In genomic region chr2:135975702-135976101, GRCh38 we compare ENCODE assay signal across 20 cellular contexts. TPM values are rescaled to one million over a fixed set of nuclear protein-coding genes. Genes with fewer than 3 reads are reported as not detected.
A peak's percentile ranks its signal among the peaks of the same experiment; 100 is the strongest.
DNase-seq lines count a peak whose midpoint lies in the region; ATAC-seq, FAIRE-seq and TF ChIP-seq lines count a peak whose summit lies in the region.
"Had no signal": no experiment of that assay in that cellular context is flagged by ENCODE, and none has a peak within 500 bp of the region (broad histone marks: within the 10 kb centered on the region; RNA-seq: fewer than 3 reads in every experiment).

No MANE protein-coding gene starts in this region.

- H3K4me2 ChIP-seq in OCI-LY7 (ENCODE audit: low read length), result peak overlapping the region; percentile 63
- H3K4me2 ChIP-seq: KMS-11 had no signal

- intact Hi-C loops in OCI-LY7 (cut with micrococcal nuclease; ENCODE audit: unreplicated experiment), result no loop called here

- H3K27me3 Mint-ChIP-seq in activated naive CD4-positive, alpha-beta T cell treated with anti-CD3 and anti-CD28 coated beads, Interleukin-2, amount 10 ng/mL, durations not matched to agents 7 days and 5 days, result no peaks in the 10 kb centered on the region
- no peaks in the 10 kb centered on the region for H3K27me3 Mint-ChIP-seq in endothelial cell (ENCODE audit: unreplicated experiment)
- H3K27me3 Mint-ChIP-seq: CD4-positive, alpha-beta memory T cell; IgD-negative memory B cell had no signal

- peaks cover 93% of the 10 kb centered on the region for H3K36me3 ChIP-seq in OCI-LY7 (ENCODE audit: insufficient read depth, low read length)

- no peak for ATAC-seq in activated naive CD4-positive, alpha-beta T cell treated with anti-CD3 and anti-CD28 coated beads, Interleukin-2, amount 50 U/mL, for 72 hours
- ATAC-seq in GM21360 (IDR thresholded peaks at IDR 0.05; ENCODE audit: unreplicated experiment) (no peak), GM21515 (IDR thresholded peaks at IDR 0.05; ENCODE audit: unreplicated experiment) (no peak), HG03432 (IDR thresholded peaks at IDR 0.05; ENCODE audit: unreplicated experiment) (no peak)

- H3K4me3 Mint-ChIP-seq in activated naive CD4-positive, alpha-beta T cell treated with anti-CD3 and anti-CD28 coated beads, Interleukin-2, amount 10 ng/mL, durations not matched to agents 7 days and 5 days, result no peak overlapping the region
- H3K4me3 Mint-ChIP-seq in endothelial cell (ENCODE audit: unreplicated experiment), result no peak overlapping the region

- H3K27ac ChIP-seq in OCI-LY7 (ENCODE audit: low read depth, low read length, poor library complexity, severe bottlenecking), result peak overlapping the region; percentile 71
- H3K27ac ChIP-seq: KMS-11 had no signal

- H3K4me1 Mint-ChIP-seq in activated naive CD4-positive, alpha-beta T cell treated with anti-CD3 and anti-CD28 coated beads, Interleukin-2, amount 10 ng/mL, durations not matched to agents 7 days and 5 days, result peaks cover 68% of the 10 kb centered on the region
- peaks cover 13% of the 10 kb centered on the region for H3K4me1 Mint-ChIP-seq in endothelial cell (ENCODE audit: unreplicated experiment)

- H3K9me2 ChIP-seq in OCI-LY7 (ENCODE audit: insufficient read depth, low read length), result no peaks in the 10 kb centered on the region

- no peak for DNase-seq in activated naive CD4-positive, alpha-beta T cell treated with anti-CD3 and anti-CD28 coated beads, Interleukin-2, amount 10 ng/mL, durations not matched to agents 7 days and 5 days
- DNase-seq in activated naive CD4-positive, alpha-beta T cell treated with anti-CD3 and anti-CD28 coated beads, Interleukin-2, amount 50 U/mL, for 72 hours (ENCODE audit: low spot score in 2 of 2), result no peak
- DNase-seq in OCI-LY7 (ENCODE audit: low spot score) (no peak), endothelial cell (ENCODE audit: low spot score) (no peak)
- DNase-seq: ACHN; C1 segment of cervical spinal cord; CD4-positive, alpha-beta memory T cell; COR-L47; DMS153; DMS79 treated with DMSO at 0.1 percent for 48 hours; GF-D8 had no signal

- H3K27ac Mint-ChIP-seq in activated naive CD4-positive, alpha-beta T cell treated with anti-CD3 and anti-CD28 coated beads, Interleukin-2, amount 10 ng/mL, durations not matched to agents 7 days and 5 days, result peak overlapping the region; percentile 74
- peak overlapping the region in 1 of 2 donors; percentile 73 for H3K27ac Mint-ChIP-seq in activated naive CD4-positive, alpha-beta T cell treated with anti-CD3 and anti-CD28 coated beads, Interleukin-2, amount 50 U/mL, for 72 hours
- H3K27ac Mint-ChIP-seq in endothelial cell (ENCODE audit: unreplicated experiment), result peak overlapping the region; percentile 54

- TF ChIP-seq CTCF in OCI-LY7 (conservative IDR thresholded peaks at IDR 0.05; ENCODE audit: low read length) (no peak), endothelial cell (IDR thresholded peaks at IDR 0.05; ENCODE audit: unreplicated experiment) (no peak)

- peaks cover 81% of the 10 kb centered on the region for H3K36me3 Mint-ChIP-seq in activated naive CD4-positive, alpha-beta T cell treated with anti-CD3 and anti-CD28 coated beads, Interleukin-2, amount 10 ng/mL, durations not matched to agents 7 days and 5 days
- peaks cover 55 to 84% of the 10 kb centered on the region in 2 donors for H3K36me3 Mint-ChIP-seq in activated naive CD4-positive, alpha-beta T cell treated with anti-CD3 and anti-CD28 coated beads, Interleukin-2, amount 50 U/mL, for 72 hours
- H3K36me3 Mint-ChIP-seq in endothelial cell (ENCODE audit: low read depth, unreplicated experiment), result peaks cover 39% of the 10 kb centered on the region

- CTCF ChIA-PET in activated naive CD4-positive, alpha-beta T cell treated with anti-CD3 and anti-CD28 coated beads, Interleukin-2, amount 10 ng/mL, durations not matched to agents 7 days and 5 days (lab: Charles Lee), result interaction anchor here (0.9 kb wide), 1 partner anchor 62 kb away, joined by 3 read pairs; no protein-coding TSS in a partner anchor
- CTCF ChIA-PET in OCI-LY7 (lab: Charles Lee; ENCODE audit: unreplicated experiment), result no interaction called here

- FAIRE-seq in G401.6 (lab: Jason Lieb, UNC), result peak; percentile 3
- FAIRE-seq: D721Med, H1 had no signal

- peaks cover 6% of the 10 kb centered on the region for H3K9me3 Mint-ChIP-seq in activated naive CD4-positive, alpha-beta T cell treated with anti-CD3 and anti-CD28 coated beads, Interleukin-2, amount 10 ng/mL, durations not matched to agents 7 days and 5 days
- H3K9me3 Mint-ChIP-seq in activated naive CD4-positive, alpha-beta T cell treated with anti-CD3 and anti-CD28 coated beads, Interleukin-2, amount 50 U/mL, for 72 hours, result peaks cover 0 to 8% of the 10 kb centered on the region in 2 donors
- no peaks in the 10 kb centered on the region for H3K9me3 Mint-ChIP-seq in endothelial cell (ENCODE audit: unreplicated experiment)
- H3K9me3 Mint-ChIP-seq: CD4-positive, alpha-beta memory T cell; IgD-negative memory B cell had no signal

- peaks cover 11% of the 10 kb centered on the region; the same call in 1 of the 2 replicates for H3K9me3 ChIP-seq in OCI-LY7 (ENCODE audit: low read length)
- H3K9me3 ChIP-seq: HAP-1 had no signal

- H3K4me1 ChIP-seq in OCI-LY7 (ENCODE audit: insufficient read depth, low read length, poor library complexity, severe bottlenecking), result peaks cover 67% of the 10 kb centered on the region

- H4K20me1 ChIP-seq in OCI-LY7 (ENCODE audit: insufficient read depth, low read length), result no peaks in the 10 kb centered on the region; the same call in 1 of the 2 replicates

- no peak overlapping the region for H2AFZ ChIP-seq in OCI-LY7 (ENCODE audit: low read length)

- H3K79me2 ChIP-seq in OCI-LY7 (ENCODE audit: insufficient read depth, low read depth, low read length), result peaks cover 87% of the 10 kb centered on the region

- POLR2A ChIA-PET in OCI-LY7 (lab: Charles Lee), result interaction anchor here (0.5 to 1.8 kb wide), 19 partner anchors 8 to 994 kb away, joined by 3 to 10 read pairs (median 4); partner anchors contain the start of gene DARS1

- peak overlapping the region; percentile 37 for H3K4me3 ChIP-seq in OCI-LY7 (ENCODE audit: low read depth, low read length, poor library complexity, severe bottlenecking)
- H3K4me3 ChIP-seq: HAP-1 had no signal

- BruUV-seq in OCI-LY7 (replicated peaks; lab: Mats Ljungman, UMichigan), result no TSS peak

RNA-seq across cellular contexts. Expression of gene DARS1, which starts 9.7 kb away (rescaled TPM):
- 100 to 1,000 TPM; 138 to 180 TPM for total RNA-seq in activated naive CD4-positive, alpha-beta T cell treated with anti-CD3 and anti-CD28 coated beads, Interleukin-2, amount 50 U/mL, for 72 hours
- total RNA-seq in OCI-LY7 (2014; rRNA removed; shearing (Covaris generic)), result 90.5 and 108 TPM in 2 replicates
- total RNA-seq in OCI-LY7 (2022) (119 and 140 TPM in 2 replicates), endothelial cell (ENCODE audit: unreplicated experiment) (82.9 TPM)
